Comparison of ENCODE assay signal across 1 cellular context in the genomic region with DNA sequence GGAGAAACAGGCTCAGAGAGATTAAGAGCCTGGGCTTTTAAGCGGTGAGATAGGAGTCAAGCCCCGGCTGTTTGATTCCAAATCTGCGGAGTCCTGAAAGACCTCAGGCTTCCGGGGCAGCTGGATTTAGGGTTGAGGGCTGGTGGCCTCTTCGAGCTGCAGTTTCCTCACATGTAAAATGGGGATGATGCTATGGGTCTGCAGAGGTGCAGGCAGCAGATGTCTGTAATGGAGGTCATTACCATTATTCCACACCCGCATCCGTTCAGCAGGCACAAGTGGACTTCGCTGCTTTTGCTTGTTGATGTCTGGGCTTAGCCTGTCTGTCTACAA.
TF ChIP-seq lines count a peak whose summit lies in the region.

No MANE protein-coding gene starts in this region.

TF ChIP-seq in HepG2, 621 proteins besides CTCF, POLR2A, EP300 and RAD21 (continued from another document):
- TF ChIP-seq, protein P1, sequence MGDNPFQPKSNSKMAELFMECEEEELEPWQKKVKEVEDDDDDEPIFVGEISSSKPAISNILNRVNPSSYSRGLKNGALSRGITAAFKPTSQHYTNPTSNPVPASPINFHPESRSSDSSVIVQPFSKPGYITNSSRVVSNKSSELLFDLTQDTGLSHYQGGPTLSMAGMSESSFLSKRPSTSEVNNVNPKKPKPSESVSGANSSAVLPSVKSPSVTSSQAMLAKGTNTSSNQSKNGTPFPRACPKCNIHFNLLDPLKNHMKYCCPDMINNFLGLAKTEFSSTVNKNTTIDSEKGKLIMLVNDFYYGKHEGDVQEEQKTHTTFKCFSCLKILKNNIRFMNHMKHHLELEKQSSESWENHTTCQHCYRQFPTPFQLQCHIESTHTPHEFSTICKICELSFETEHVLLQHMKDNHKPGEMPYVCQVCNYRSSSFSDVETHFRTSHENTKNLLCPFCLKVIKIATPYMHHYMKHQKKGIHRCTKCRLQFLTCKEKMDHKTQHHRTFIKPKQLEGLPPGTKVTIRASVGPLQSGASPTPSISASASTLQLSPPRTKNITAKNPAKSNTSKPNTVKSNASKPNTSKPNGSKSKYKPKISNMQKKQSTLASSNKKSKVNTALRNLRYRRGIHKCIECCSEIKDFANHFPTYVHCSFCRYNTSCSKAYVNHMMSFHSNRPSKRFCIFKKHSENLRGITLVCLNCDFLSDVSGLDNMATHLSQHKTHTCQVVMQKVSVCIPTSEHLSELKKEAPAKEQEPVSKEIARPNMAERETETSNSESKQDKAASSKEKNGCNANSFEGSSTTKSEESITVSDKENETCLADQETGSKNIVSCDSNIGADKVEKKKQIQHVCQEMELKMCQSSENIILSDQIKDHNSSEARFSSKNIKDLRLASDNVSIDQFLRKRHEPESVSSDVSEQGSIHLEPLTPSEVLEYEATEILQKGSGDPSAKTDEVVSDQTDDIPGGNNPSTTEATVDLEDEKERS (CRISPR knock-in tag; IDR thresholded peaks at IDR 0.05), result no peak
- TF ChIP-seq, protein P2, sequence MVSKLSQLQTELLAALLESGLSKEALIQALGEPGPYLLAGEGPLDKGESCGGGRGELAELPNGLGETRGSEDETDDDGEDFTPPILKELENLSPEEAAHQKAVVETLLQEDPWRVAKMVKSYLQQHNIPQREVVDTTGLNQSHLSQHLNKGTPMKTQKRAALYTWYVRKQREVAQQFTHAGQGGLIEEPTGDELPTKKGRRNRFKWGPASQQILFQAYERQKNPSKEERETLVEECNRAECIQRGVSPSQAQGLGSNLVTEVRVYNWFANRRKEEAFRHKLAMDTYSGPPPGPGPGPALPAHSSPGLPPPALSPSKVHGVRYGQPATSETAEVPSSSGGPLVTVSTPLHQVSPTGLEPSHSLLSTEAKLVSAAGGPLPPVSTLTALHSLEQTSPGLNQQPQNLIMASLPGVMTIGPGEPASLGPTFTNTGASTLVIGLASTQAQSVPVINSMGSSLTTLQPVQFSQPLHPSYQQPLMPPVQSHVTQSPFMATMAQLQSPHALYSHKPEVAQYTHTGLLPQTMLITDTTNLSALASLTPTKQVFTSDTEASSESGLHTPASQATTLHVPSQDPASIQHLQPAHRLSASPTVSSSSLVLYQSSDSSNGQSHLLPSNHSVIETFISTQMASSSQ (IDR thresholded peaks at IDR 0.05; ENCODE audit: low read depth), result no peak
- TF ChIP-seq, protein P2 (CRISPR knock-in tag; IDR thresholded peaks at IDR 0.05; ENCODE audit: borderline replicate concordance), result no peak
- no peak for TF ChIP-seq XRCC5 (optimal IDR thresholded peaks at IDR 0.05; ENCODE audit: low read length)
- no peak for TF ChIP-seq ZFP37 (CRISPR knock-in tag; IDR thresholded peaks at IDR 0.05; ENCODE audit: borderline replicate concordance)
- TF ChIP-seq, protein P3, sequence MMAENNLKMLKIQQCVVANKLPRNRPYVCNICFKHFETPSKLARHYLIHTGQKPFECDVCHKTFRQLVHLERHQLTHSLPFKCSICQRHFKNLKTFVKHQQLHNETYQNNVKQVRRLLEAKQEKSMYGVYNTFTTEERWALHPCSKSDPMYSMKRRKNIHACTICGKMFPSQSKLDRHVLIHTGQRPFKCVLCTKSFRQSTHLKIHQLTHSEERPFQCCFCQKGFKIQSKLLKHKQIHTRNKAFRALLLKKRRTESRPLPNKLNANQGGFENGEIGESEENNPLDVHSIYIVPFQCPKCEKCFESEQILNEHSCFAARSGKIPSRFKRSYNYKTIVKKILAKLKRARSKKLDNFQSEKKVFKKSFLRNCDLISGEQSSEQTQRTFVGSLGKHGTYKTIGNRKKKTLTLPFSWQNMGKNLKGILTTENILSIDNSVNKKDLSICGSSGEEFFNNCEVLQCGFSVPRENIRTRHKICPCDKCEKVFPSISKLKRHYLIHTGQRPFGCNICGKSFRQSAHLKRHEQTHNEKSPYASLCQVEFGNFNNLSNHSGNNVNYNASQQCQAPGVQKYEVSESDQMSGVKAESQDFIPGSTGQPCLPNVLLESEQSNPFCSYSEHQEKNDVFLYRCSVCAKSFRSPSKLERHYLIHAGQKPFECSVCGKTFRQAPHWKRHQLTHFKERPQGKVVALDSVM (CRISPR knock-in tag; IDR thresholded peaks at IDR 0.05), result no peak
